2 cellular contexts compared by ENCODE assay signal in genomic region chr3:45032113-45032512, GRCh38.
TF ChIP-seq lines count a peak whose summit lies in the region.

No MANE protein-coding gene starts in this region.

TF ChIP-seq in K562, 482 proteins besides CTCF, POLR2A, EP300 and RAD21:
- TF ChIP-seq SMARCA5 (IDR thresholded peaks at IDR 0.05): 0 out of 2 replicates have a peak, but pooled peaks have one; percentile 27
- TF ChIP-seq ZNF764 (CRISPR knock-in tag; IDR thresholded peaks at IDR 0.05; ENCODE audit: low read depth): no peak
- 0 out of 2 replicates have a peak, but pooled peaks have one; percentile 52 for TF ChIP-seq BCOR (IDR thresholded peaks at IDR 0.05)
- peak; percentile 61 for TF ChIP-seq RBM25 (IDR thresholded peaks at IDR 0.05; ENCODE audit: low read depth, low read length, severe bottlenecking)
- no peak for TF ChIP-seq RBM22 (IDR thresholded peaks at IDR 0.05; ENCODE audit: low read depth, low read length, poor library complexity, severe bottlenecking)
- no peak for TF ChIP-seq DACH1 (IDR thresholded peaks at IDR 0.05; ENCODE audit: partially characterized antibody)
- TF ChIP-seq ESRRB (CRISPR knock-in tag; IDR thresholded peaks at IDR 0.05; ENCODE audit: borderline replicate concordance): no peak
TF ChIP-seq in K562: peak in this region for 3.

TF ChIP-seq in H1, 55 proteins besides CTCF, POLR2A, EP300 and RAD21:
- TF ChIP-seq KDM1A (IDR thresholded peaks at IDR 0.05; ENCODE audit: borderline replicate concordance, low read length): 0 out of 2 replicates have a peak, but pooled peaks have one; percentile 25
- TF ChIP-seq SAP30 (IDR thresholded peaks at IDR 0.05; ENCODE audit: insufficient read depth, insufficient replicate concordance, low read length): no peak
